4 cellular contexts compared by ENCODE assay signal in the genomic region with DNA sequence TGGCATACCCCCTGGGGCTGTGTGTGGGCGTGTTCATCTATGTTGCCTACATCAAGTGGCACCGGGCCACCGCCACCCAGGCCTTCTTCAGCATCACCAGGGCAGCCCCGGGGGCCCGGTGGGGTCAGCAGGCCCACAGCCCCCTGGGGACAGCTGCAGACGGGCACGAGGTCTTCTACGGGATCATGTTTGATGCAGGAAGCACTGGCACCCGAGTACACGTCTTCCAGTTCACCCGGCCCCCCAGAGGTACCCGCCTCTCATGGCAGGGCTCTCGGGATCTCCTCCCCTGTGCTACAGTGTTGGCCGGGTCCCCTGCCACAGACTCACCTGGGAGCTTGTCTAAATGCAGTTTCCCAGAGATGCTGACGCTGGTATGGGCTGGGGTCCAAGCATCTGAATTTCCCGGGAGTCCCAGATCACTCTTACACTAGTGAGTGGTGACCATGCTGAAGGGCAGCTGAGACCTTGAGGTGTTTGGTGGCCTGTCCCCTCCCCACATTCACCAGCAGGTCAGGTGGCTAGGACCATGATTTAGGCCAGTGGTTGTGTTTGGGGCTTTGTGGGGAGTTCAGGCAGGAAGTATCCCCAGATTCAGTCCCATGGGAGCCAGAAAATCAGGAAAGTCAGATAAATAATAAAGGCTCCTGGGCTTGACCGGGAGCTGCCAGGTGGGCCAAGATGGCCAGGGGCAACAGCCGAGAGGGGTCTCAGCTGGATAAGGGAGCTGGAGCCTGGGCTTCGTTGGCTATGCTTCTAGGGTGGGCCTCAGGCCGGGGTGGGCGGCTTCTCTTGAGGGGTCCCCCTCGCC.
TF ChIP-seq lines count a peak whose summit lies in the region.

No MANE protein-coding gene starts in this region.

TF ChIP-seq in SK-N-SH, 30 proteins besides CTCF, POLR2A, EP300 and RAD21 (continues in another document):
- TF ChIP-seq MEF2A (IDR thresholded peaks at IDR 0.05; ENCODE audit: borderline replicate concordance, low read depth): no peak
- no peak for TF ChIP-seq GABPA (IDR thresholded peaks at IDR 0.05; ENCODE audit: low read depth)
- TF ChIP-seq, protein P1, sequence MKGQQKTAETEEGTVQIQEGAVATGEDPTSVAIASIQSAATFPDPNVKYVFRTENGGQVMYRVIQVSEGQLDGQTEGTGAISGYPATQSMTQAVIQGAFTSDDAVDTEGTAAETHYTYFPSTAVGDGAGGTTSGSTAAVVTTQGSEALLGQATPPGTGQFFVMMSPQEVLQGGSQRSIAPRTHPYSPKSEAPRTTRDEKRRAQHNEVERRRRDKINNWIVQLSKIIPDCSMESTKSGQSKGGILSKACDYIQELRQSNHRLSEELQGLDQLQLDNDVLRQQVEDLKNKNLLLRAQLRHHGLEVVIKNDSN (IDR thresholded peaks at IDR 0.05; ENCODE audit: borderline replicate concordance, low read depth): no peak
- no peak for TF ChIP-seq POLR2AphosphoS5 (IDR thresholded peaks at IDR 0.05; ENCODE audit: low read depth, low read length)
- no peak for TF ChIP-seq GATA2 (CRISPR knock-in tag; IDR thresholded peaks at IDR 0.05)
- TF ChIP-seq EZH2phosphoT487 (IDR thresholded peaks at IDR 0.05; ENCODE audit: borderline replicate concordance, low read depth): no peak
- no peak for TF ChIP-seq RFX5 (IDR thresholded peaks at IDR 0.05; ENCODE audit: low read length)
- TF ChIP-seq ELF1 (IDR thresholded peaks at IDR 0.05): no peak
- TF ChIP-seq TEAD4 (IDR thresholded peaks at IDR 0.05; ENCODE audit: borderline replicate concordance, insufficient read depth): no peak
- TF ChIP-seq, protein P2, sequence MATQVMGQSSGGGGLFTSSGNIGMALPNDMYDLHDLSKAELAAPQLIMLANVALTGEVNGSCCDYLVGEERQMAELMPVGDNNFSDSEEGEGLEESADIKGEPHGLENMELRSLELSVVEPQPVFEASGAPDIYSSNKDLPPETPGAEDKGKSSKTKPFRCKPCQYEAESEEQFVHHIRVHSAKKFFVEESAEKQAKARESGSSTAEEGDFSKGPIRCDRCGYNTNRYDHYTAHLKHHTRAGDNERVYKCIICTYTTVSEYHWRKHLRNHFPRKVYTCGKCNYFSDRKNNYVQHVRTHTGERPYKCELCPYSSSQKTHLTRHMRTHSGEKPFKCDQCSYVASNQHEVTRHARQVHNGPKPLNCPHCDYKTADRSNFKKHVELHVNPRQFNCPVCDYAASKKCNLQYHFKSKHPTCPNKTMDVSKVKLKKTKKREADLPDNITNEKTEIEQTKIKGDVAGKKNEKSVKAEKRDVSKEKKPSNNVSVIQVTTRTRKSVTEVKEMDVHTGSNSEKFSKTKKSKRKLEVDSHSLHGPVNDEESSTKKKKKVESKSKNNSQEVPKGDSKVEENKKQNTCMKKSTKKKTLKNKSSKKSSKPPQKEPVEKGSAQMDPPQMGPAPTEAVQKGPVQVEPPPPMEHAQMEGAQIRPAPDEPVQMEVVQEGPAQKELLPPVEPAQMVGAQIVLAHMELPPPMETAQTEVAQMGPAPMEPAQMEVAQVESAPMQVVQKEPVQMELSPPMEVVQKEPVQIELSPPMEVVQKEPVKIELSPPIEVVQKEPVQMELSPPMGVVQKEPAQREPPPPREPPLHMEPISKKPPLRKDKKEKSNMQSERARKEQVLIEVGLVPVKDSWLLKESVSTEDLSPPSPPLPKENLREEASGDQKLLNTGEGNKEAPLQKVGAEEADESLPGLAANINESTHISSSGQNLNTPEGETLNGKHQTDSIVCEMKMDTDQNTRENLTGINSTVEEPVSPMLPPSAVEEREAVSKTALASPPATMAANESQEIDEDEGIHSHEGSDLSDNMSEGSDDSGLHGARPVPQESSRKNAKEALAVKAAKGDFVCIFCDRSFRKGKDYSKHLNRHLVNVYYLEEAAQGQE (IDR thresholded peaks at IDR 0.05; ENCODE audit: low read depth, low read length): no peak
- TF ChIP-seq YY1 (IDR thresholded peaks at IDR 0.05; ENCODE audit: low read depth): no peak

TF ChIP-seq in SK-N-SH treated with all-trans-retinoic acid at 6 μM for 48 hours, 23 proteins besides CTCF, POLR2A, EP300 and RAD21:
- TF ChIP-seq PPARA (CRISPR knock-in tag; IDR thresholded peaks at IDR 0.05; ENCODE audit: borderline replicate concordance): no peak
- no peak for TF ChIP-seq ARNTL (CRISPR knock-in tag; IDR thresholded peaks at IDR 0.05; ENCODE audit: borderline replicate concordance, low read depth)
- TF ChIP-seq TOX (CRISPR knock-in tag; IDR thresholded peaks at IDR 0.05; ENCODE audit: borderline replicate concordance): no peak
- TF ChIP-seq ESRRG (CRISPR knock-in tag; IDR thresholded peaks at IDR 0.05): no peak
- TF ChIP-seq, protein P3, sequence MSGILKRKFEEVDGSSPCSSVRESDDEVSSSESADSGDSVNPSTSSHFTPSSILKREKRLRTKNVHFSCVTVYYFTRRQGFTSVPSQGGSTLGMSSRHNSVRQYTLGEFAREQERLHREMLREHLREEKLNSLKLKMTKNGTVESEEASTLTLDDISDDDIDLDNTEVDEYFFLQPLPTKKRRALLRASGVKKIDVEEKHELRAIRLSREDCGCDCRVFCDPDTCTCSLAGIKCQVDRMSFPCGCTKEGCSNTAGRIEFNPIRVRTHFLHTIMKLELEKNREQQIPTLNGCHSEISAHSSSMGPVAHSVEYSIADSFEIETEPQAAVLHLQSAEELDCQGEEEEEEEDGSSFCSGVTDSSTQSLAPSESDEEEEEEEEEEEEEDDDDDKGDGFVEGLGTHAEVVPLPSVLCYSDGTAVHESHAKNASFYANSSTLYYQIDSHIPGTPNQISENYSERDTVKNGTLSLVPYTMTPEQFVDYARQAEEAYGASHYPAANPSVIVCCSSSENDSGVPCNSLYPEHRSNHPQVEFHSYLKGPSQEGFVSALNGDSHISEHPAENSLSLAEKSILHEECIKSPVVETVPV (CRISPR knock-in tag; IDR thresholded peaks at IDR 0.05): no peak
- TF ChIP-seq ISL1 (CRISPR knock-in tag; IDR thresholded peaks at IDR 0.05): no peak
- TF ChIP-seq, protein P4, sequence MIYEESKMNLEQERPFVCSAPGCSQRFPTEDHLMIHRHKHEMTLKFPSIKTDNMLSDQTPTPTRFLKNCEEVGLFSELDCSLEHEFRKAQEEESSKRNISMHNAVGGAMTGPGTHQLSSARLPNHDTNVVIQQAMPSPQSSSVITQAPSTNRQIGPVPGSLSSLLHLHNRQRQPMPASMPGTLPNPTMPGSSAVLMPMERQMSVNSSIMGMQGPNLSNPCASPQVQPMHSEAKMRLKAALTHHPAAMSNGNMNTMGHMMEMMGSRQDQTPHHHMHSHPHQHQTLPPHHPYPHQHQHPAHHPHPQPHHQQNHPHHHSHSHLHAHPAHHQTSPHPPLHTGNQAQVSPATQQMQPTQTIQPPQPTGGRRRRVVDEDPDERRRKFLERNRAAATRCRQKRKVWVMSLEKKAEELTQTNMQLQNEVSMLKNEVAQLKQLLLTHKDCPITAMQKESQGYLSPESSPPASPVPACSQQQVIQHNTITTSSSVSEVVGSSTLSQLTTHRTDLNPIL (CRISPR knock-in tag; IDR thresholded peaks at IDR 0.05; ENCODE audit: low read depth): no peak
- TF ChIP-seq ZNF565 (CRISPR knock-in tag; conservative IDR thresholded peaks at IDR 0.05; ENCODE audit: low read depth): no peak
- no peak for TF ChIP-seq OSR1 (CRISPR knock-in tag; IDR thresholded peaks at IDR 0.05)
- no peak for TF ChIP-seq BACH2 (CRISPR knock-in tag; IDR thresholded peaks at IDR 0.05; ENCODE audit: borderline replicate concordance)
- TF ChIP-seq CSDC2 (CRISPR knock-in tag; IDR thresholded peaks at IDR 0.05): no peak
- no peak for TF ChIP-seq TCF4 (CRISPR knock-in tag; IDR thresholded peaks at IDR 0.05; ENCODE audit: borderline replicate concordance)

TF ChIP-seq in HEK293, 187 proteins besides CTCF, POLR2A, EP300 and RAD21 (continues in another document):
- no peak for TF ChIP-seq ZNF239 (tag by site-specific recombination; IDR thresholded peaks at IDR 0.05)
- TF ChIP-seq ZNF629 (tag by site-specific recombination; IDR thresholded peaks at IDR 0.05): no peak
- TF ChIP-seq ZNF423 (tag by site-specific recombination; IDR thresholded peaks at IDR 0.05): no peak
- no peak for TF ChIP-seq ZFP41 (tag by site-specific recombination; IDR thresholded peaks at IDR 0.05; ENCODE audit: borderline replicate concordance)
- no peak for TF ChIP-seq ZNF211 (tag by site-specific recombination; IDR thresholded peaks at IDR 0.05; ENCODE audit: low read depth)
- no peak for TF ChIP-seq ZNF23 (tag by site-specific recombination; IDR thresholded peaks at IDR 0.05; ENCODE audit: borderline replicate concordance)
- TF ChIP-seq ZNF140 (tag by site-specific recombination; IDR thresholded peaks at IDR 0.05): no peak
- TF ChIP-seq, protein P2 (tag by site-specific recombination; IDR thresholded peaks at IDR 0.05): no peak
- TF ChIP-seq ZNF561 (tag by site-specific recombination; IDR thresholded peaks at IDR 0.05; ENCODE audit: borderline replicate concordance): no peak

TF ChIP-seq in HepG2, 621 proteins besides CTCF, POLR2A, EP300 and RAD21:
- TF ChIP-seq, protein P5, sequence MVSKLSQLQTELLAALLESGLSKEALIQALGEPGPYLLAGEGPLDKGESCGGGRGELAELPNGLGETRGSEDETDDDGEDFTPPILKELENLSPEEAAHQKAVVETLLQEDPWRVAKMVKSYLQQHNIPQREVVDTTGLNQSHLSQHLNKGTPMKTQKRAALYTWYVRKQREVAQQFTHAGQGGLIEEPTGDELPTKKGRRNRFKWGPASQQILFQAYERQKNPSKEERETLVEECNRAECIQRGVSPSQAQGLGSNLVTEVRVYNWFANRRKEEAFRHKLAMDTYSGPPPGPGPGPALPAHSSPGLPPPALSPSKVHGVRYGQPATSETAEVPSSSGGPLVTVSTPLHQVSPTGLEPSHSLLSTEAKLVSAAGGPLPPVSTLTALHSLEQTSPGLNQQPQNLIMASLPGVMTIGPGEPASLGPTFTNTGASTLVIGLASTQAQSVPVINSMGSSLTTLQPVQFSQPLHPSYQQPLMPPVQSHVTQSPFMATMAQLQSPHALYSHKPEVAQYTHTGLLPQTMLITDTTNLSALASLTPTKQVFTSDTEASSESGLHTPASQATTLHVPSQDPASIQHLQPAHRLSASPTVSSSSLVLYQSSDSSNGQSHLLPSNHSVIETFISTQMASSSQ (IDR thresholded peaks at IDR 0.05; ENCODE audit: low read depth): no peak
- TF ChIP-seq, protein P5 (CRISPR knock-in tag; IDR thresholded peaks at IDR 0.05; ENCODE audit: borderline replicate concordance): no peak
- TF ChIP-seq, protein P6, sequence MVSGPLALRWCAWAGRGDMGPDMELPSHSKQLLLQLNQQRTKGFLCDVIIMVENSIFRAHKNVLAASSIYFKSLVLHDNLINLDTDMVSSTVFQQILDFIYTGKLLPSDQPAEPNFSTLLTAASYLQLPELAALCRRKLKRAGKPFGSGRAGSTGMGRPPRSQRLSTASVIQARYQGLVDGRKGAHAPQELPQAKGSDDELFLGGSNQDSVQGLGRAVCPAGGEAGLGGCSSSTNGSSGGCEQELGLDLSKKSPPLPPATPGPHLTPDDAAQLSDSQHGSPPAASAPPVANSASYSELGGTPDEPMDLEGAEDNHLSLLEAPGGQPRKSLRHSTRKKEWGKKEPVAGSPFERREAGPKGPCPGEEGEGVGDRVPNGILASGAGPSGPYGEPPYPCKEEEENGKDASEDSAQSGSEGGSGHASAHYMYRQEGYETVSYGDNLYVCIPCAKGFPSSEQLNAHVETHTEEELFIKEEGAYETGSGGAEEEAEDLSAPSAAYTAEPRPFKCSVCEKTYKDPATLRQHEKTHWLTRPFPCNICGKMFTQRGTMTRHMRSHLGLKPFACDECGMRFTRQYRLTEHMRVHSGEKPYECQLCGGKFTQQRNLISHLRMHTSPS (CRISPR knock-in tag; IDR thresholded peaks at IDR 0.05; ENCODE audit: low read depth): no peak
- TF ChIP-seq ZNF354B (CRISPR knock-in tag; IDR thresholded peaks at IDR 0.05) (no peak), RBFOX2 (IDR thresholded peaks at IDR 0.05; ENCODE audit: low read depth, low read length) (0 out of 2 replicates have a peak, but pooled peaks have one; percentile 23), RBAK (CRISPR knock-in tag; IDR thresholded peaks at IDR 0.05) (no peak), HNRNPL (IDR thresholded peaks at IDR 0.05; ENCODE audit: low read depth, low read length) (peak; percentile 51; the same call in 1 of the 2 replicates), FOXP1 (IDR thresholded peaks at IDR 0.05) (no peak), FOXP1 (CRISPR knock-in tag; IDR thresholded peaks at IDR 0.05) (no peak), TBL1XR1 (IDR thresholded peaks at IDR 0.05; ENCODE audit: borderline replicate concordance, low read length, partially characterized antibody) (no peak)
